ENCODE assay signal across 19 cellular contexts in genomic region chr3:51683566-51683965, GRCh38.
"Had no signal": no experiment of that assay in that cellular context is flagged by ENCODE, and none has a peak within 500 bp of the region (broad histone marks: within the 10 kb centered on the region; RNA-seq: fewer than 3 reads in every experiment).

No MANE protein-coding gene starts in this region.

- H3K9me3 ChIP-seq: lower lobe of right lung, prostate gland, SJCRH30, thoracic aorta had no signal

- DNase-seq: activated B cell treated with CpG ODN at 0.5 μM for 24 hours; activated CD4-positive, alpha-beta T cell treated with anti-CD3 and anti-CD28 coated beads, Interleukin-2, amount 50 U/mL, for 4 hours; activated CD8-positive, alpha-beta memory T cell treated with anti-CD3 and anti-CD28 coated beads, Interleukin-2, amount 50 U/mL, for 4 hours; activated naive CD4-positive, alpha-beta T cell treated with anti-CD3 and anti-CD28 coated beads for 36 hours; central memory CD4-positive, alpha-beta T cell; erythroblast; hippocampal formation; kidney glomerular epithelial cell; lower lobe of right lung; midbrain; stimulated activated CD4-positive, alpha-beta T cell treated with anti-CD3 and anti-CD28 coated beads, Interleukin-15, amount 100 ng/mL, for 24 hours; stimulated activated CD4-positive, alpha-beta T cell treated with anti-CD3 and anti-CD28 coated beads, Interleukin-4, amount 100 ng/mL, for 24 hours; stimulated activated naive CD8-positive, alpha-beta T cell treated with anti-CD3 and anti-CD28 coated beads, Interleukin-15, amount 100 ng/mL, for 72 hours; SW 1271 had no signal

- H3K27me3 Mint-ChIP-seq: activated B cell treated with CpG ODN at 0.5 μM for 24 hours; stimulated activated naive CD8-positive, alpha-beta T cell treated with anti-CD3 and anti-CD28 coated beads, Interleukin-15, amount 100 ng/mL, for 72 hours had no signal

- H3K27ac ChIP-seq: SJCRH30, thoracic aorta had no signal

- ATAC-seq: lower lobe of right lung; stimulated activated naive CD8-positive, alpha-beta T cell treated with anti-CD3 and anti-CD28 coated beads, Interleukin-15, amount 100 ng/mL, for 72 hours had no signal

- H3K4me3 Mint-ChIP-seq: activated B cell treated with CpG ODN at 0.5 μM for 24 hours; activated naive CD4-positive, alpha-beta T cell treated with anti-CD3 and anti-CD28 coated beads for 36 hours; activated T-helper 1 cell treated with anti-CD3 and anti-CD28 coated beads, Interleukin-12 subunit alpha, Interleukin-12 subunit beta, Interleukin-2, Interleukin-4 antibody, amounts not matched to agents 30 ng/mL and 10 ng/mL and 1 ng/mL, durations not matched to agents 14 hours and 24 hours and 36 hours; stimulated activated naive CD8-positive, alpha-beta T cell treated with anti-CD3 and anti-CD28 coated beads, Interleukin-15, amount 100 ng/mL, for 72 hours had no signal

- H3K9me3 Mint-ChIP-seq: activated B cell treated with CpG ODN at 0.5 μM for 24 hours; activated naive CD4-positive, alpha-beta T cell treated with anti-CD3 and anti-CD28 coated beads for 36 hours; activated T-helper 1 cell treated with anti-CD3 and anti-CD28 coated beads, Interleukin-12 subunit alpha, Interleukin-12 subunit beta, Interleukin-2, Interleukin-4 antibody, amounts not matched to agents 30 ng/mL and 10 ng/mL and 1 ng/mL, durations not matched to agents 14 hours and 24 hours and 36 hours; stimulated activated naive CD8-positive, alpha-beta T cell treated with anti-CD3 and anti-CD28 coated beads, Interleukin-15, amount 100 ng/mL, for 72 hours had no signal

- H3K4me3 ChIP-seq: coronary artery, lower lobe of right lung, prostate gland, SJCRH30, thoracic aorta had no signal

- H3K27me3 ChIP-seq: SJCRH30 had no signal
